In genomic region chr16:2702438-2702825, GRCh38 we compare ENCODE assay signal across 23 cellular contexts. TPM values are rescaled to one million over a fixed set of nuclear protein-coding genes. Genes with fewer than 3 reads are reported as not detected.
A peak's percentile ranks its signal among the peaks of the same experiment; 100 is the strongest.
DNase-seq lines count a peak whose midpoint lies in the region; ATAC-seq, FAIRE-seq and TF ChIP-seq lines count a peak whose summit lies in the region.
"Had no signal": no experiment of that assay in that cellular context is flagged by ENCODE, and none has a peak within 500 bp of the region (broad histone marks: within the 10 kb centered on the region; RNA-seq: fewer than 3 reads in every experiment).

No MANE protein-coding gene starts in this region.

- DNase-seq in right cardiac atrium (peak in 2 of 3 donors; percentile 13 to 28), left cardiac atrium (no peak), RWPE1 (ENCODE audit: low spot score) (no peak), kidney (peak; percentile 64), thyroid gland (no peak), HepG2 (ENCODE audit: low spot score) (no peak), dedifferentiated amniotic fluid mesenchymal stem cell (ENCODE audit: extremely low spot score) (no peak), Ammon's horn (ENCODE audit: low spot score) (no peak)
- DNase-seq: 8988T; ACHN; AML-193; Calu3; CD4-positive, alpha-beta memory T cell; COR-L47; DMS153; DND-41; GOT3; HFFc6 had no signal

- CTCF ChIA-PET in RWPE1 (lab: Yijun Ruan, JAX) = interaction anchor here (1.1 kb wide), 1 partner anchor 121 kb away, joined by 4 read pairs; no protein-coding TSS in a partner anchor
- CTCF ChIA-PET in HepG2 (lab: Yijun Ruan, JAX; ENCODE audit: low intra/inter-chr PET ratio, low total read pairs) = no interaction called here

- H3K36me3 ChIP-seq in kidney (ENCODE audit: control insufficient read depth in 1 of 2, insufficient read depth in 2 of 2, low read length in 2 of 2) (peaks cover 13 to 15% of the 10 kb centered on the region in 2 donors), thyroid gland (peaks cover 36 to 52% of the 10 kb centered on the region in 2 donors), HepG2 (replicated peaks in 1 of 2; ENCODE audit: control insufficient read depth in 1 of 2, insufficient read depth in 2 of 2, low read length in 2 of 2) (peaks cover 38 to 45% of the 10 kb centered on the region in 2 experiments; a peak in 4 of 5 replicates)

- no peak overlapping the region for H3K4me2 ChIP-seq in HepG2 (ENCODE audit: low read depth, low read length)
- H3K4me2 ChIP-seq: A549 had no signal

- no peak overlapping the region for H3K27ac ChIP-seq in right cardiac atrium (ENCODE audit: low read length)
- H3K27ac ChIP-seq in RWPE1 = 0 out of 2 replicates have a peak overlapping the region, but pooled peaks have one; percentile 2
- H3K27ac ChIP-seq in kidney (ENCODE audit: low read depth in 2 of 2, low read length in 2 of 2) = no peak overlapping the region
- peak overlapping the region in 2 of 3 donors; percentile 33 to 56 for H3K27ac ChIP-seq in thyroid gland
- H3K27ac ChIP-seq in HepG2 (ENCODE audit: extremely low read length, insufficient read depth, low read length) = no peak overlapping the region
- H3K27ac ChIP-seq: A549 had no signal

- TF ChIP-seq EP300 in HepG2 (IDR thresholded peaks at IDR 0.05; ENCODE audit: low read depth in 2 of 2, low read length in 2 of 2) (no peak), HepG2 (CRISPR knock-in tag; IDR thresholded peaks at IDR 0.05; ENCODE audit: borderline replicate concordance) (no peak)

- no peaks in the 10 kb centered on the region for H4K20me1 ChIP-seq in HepG2 (ENCODE audit: insufficient read depth, low read length)

- H3K79me2 ChIP-seq in HepG2 (ENCODE audit: insufficient read depth, low read length) = no peaks in the 10 kb centered on the region

- H3K4me3 ChIP-seq in right cardiac atrium (ENCODE audit: low read length) (no peak overlapping the region), kidney (ENCODE audit: low read length in 2 of 2) (no peak overlapping the region), thyroid gland (replicated peaks in 1 of 3) (no peak overlapping the region), HepG2 (replicated peaks in 1 of 3; ENCODE audit: insufficient read depth in 1 of 3, low read depth in 2 of 3, low read length in 3 of 3) (no peak overlapping the region)
- H3K4me3 ChIP-seq: A549, HAP-1 had no signal

- intact Hi-C loops in right cardiac atrium (cut with DNase I) = no loop called here
- intact Hi-C loops in left cardiac atrium (cut with DNase I) = no loop called here
- intact Hi-C loops in kidney (cut with DNase I) = no loop called here
- intact Hi-C loops in thyroid gland (cut with DNase I) = no loop called here
- intact Hi-C loops in HepG2 (cut with micrococcal nuclease; ENCODE audit: unreplicated experiment) = no loop called here

- no peak for TF ChIP-seq POLR2A in thyroid gland (IDR thresholded peaks at IDR 0.05)
- TF ChIP-seq POLR2A in HepG2 (IDR thresholded peaks at IDR 0.05; ENCODE audit: insufficient read depth in 1 of 2, low read depth in 2 of 2, low read length in 2 of 2) = no peak

- ATAC-seq in right cardiac atrium (no peak), left cardiac atrium (no peak), HepG2 (no peak)
- ATAC-seq: A549 had no signal

- H3K9me3 ChIP-seq in right cardiac atrium (ENCODE audit: control insufficient read depth, low read length) (no peaks in the 10 kb centered on the region), kidney (ENCODE audit: control insufficient read depth in 1 of 2, low read length in 2 of 2) (no peaks in the 10 kb centered on the region), thyroid gland (no peaks in the 10 kb centered on the region), HepG2 (ENCODE audit: low read length) (no peaks in the 10 kb centered on the region)
- H3K9me3 ChIP-seq: A549, HAP-1 had no signal

- no peak overlapping the region for H2AFZ ChIP-seq in HepG2 (ENCODE audit: low read length)

- H3K27me3 ChIP-seq in right cardiac atrium (ENCODE audit: control insufficient read depth, insufficient read depth) (no peaks in the 10 kb centered on the region), thyroid gland (no peaks in the 10 kb centered on the region), HepG2 (ENCODE audit: control insufficient read depth in 1 of 2, insufficient read depth in 2 of 2, low read length in 2 of 2) (no peaks in the 10 kb centered on the region)

- FAIRE-seq in kidney (lab: Jason Lieb, UNC) (no peak), HepG2 (lab: Jason Lieb, UNC) (no peak)
- FAIRE-seq: A549, G401.6, GM12892, H54 had no signal

- no peak for TF ChIP-seq CTCF in RWPE1 (conservative IDR thresholded peaks at IDR 0.05; ENCODE audit: low read depth)
- no peak for TF ChIP-seq CTCF in kidney (IDR thresholded peaks at IDR 0.05; ENCODE audit: borderline replicate concordance, extremely low read depth, insufficient read depth)
- no peak for TF ChIP-seq CTCF in thyroid gland (IDR thresholded peaks at IDR 0.05)
- no peak for TF ChIP-seq CTCF in HepG2 (CRISPR knock-in tag; IDR thresholded peaks at IDR 0.05)

- TF ChIP-seq RAD21 in HepG2 (CRISPR knock-in tag; IDR thresholded peaks at IDR 0.05) = no peak

- POLR2A ChIA-PET in RWPE1 (lab: Yijun Ruan, JAX; ENCODE audit: low non-redundant PET) (no interaction called here), HepG2 (lab: Yijun Ruan, JAX) (no interaction called here)

- no peak overlapping the region for H3K9ac ChIP-seq in kidney (ENCODE audit: low read length in 2 of 2)
- H3K9ac ChIP-seq in HepG2 (ENCODE audit: insufficient read depth, low read depth, low read length) = no peak overlapping the region

- no TSS peak for BruUV-seq in HepG2 (replicated peaks; lab: Mats Ljungman, UMichigan)

- in situ Hi-C loops in HepG2 (cut with HindIII; ENCODE audit: extremely low pct_ligation_motif_present, low pct_unique_long_range_greater_than_20kb) = no loop called here

- H3K4me1 ChIP-seq in right cardiac atrium (ENCODE audit: control insufficient read depth, insufficient read depth, low read length) (no peaks in the 10 kb centered on the region), kidney (ENCODE audit: control insufficient read depth in 1 of 2, insufficient read depth in 1 of 2, low read depth in 1 of 2, low read length in 2 of 2) (no peaks in the 10 kb centered on the region), thyroid gland (peaks cover 9 to 22% of the 10 kb centered on the region in 2 donors), HepG2 (ENCODE audit: insufficient read depth, low read length) (no peaks in the 10 kb centered on the region)
- H3K4me1 ChIP-seq: A549, HAP-1 had no signal

- WGBS in right cardiac atrium = 93% methylated on average over 13 of the region's 13 CpGs
- 93 to 96% methylated on average over 12 of the region's 13 CpGs for WGBS in thyroid gland, 2 donors
- WGBS in HepG2 (ENCODE audit: low lambda C conversion rate) = 98% methylated on average over 6 of the region's 13 CpGs

RNA-seq across cellular contexts. Expression of gene PRSS27, which starts 17.6 kb away (rescaled TPM):
- total RNA-seq in right cardiac atrium (under 1 TPM; 0.32 to 0.64 (median 0.37) TPM), left cardiac atrium (under 1 TPM; 0.44 to 0.65 TPM), kidney (2.1 TPM), thyroid gland (1 to 10 TPM in 3 of 4 donors, not detected in 1; 1.1 to 1.5 (median 1.1) TPM), HepG2 (2016; rRNA removed; fragmentation: Illumina TruSeq; extraction: Trizol) (0.20 TPM in 1 of 2 replicates, not detected in the other)
- polyA plus RNA-seq in right cardiac atrium (0.25 TPM), kidney (ENCODE audit: insufficient read depth, low read depth, low replicate concordance) (0.41 TPM), HepG2 (2011; rRNA removed) (0.73 and 1.2 TPM in 2 replicates)
- total RNA-seq in HepG2 (2016; cell fraction: cytosol; rRNA removed; fragmentation: Illumina TruSeq; extraction: Trizol; ENCODE audit: low read depth) = 0.30 TPM in 1 of 2 replicates, not detected in the other
- 0.35 TPM in 1 of 2 replicates, not detected in the other for total RNA-seq in HepG2 (2016; cell fraction: insoluble cytoplasmic fraction; rRNA removed; fragmentation: Illumina TruSeq; extraction: Trizol)
- 0.12 and 0.41 TPM in 2 replicates for total RNA-seq in HepG2 (2016; cell fraction: membrane; rRNA removed; fragmentation: Illumina TruSeq; extraction: Trizol)
- 0.19 and 0.34 TPM in 2 replicates for total RNA-seq in HepG2 (2016; cell fraction: nucleus; rRNA removed; fragmentation: Illumina TruSeq; extraction: Trizol)
- 0.59 and 1.3 TPM in 2 replicates for polyA plus RNA-seq in HepG2 (2011; cell fraction: cytosol; rRNA removed)
- 2.0 and 2.8 TPM in 2 replicates for polyA plus RNA-seq in HepG2 (2011; cell fraction: nucleus; rRNA removed)
- polyA plus RNA-seq in HepG2 (2012) = 0.43 and 1.1 TPM in 2 replicates
- polyA plus RNA-seq in HepG2 (2016; cell fraction: cytosol; fragmentation: Illumina TruSeq; extraction: Trizol; ENCODE audit: low read depth) = 0.08 and 0.16 TPM in 2 replicates
- not detected in 2 replicates for polyA plus RNA-seq in HepG2 (2016; cell fraction: insoluble cytoplasmic fraction; fragmentation: Illumina TruSeq; extraction: Trizol; ENCODE audit: low read depth)
- 0.21 TPM in 1 of 2 replicates, not detected in the other for polyA plus RNA-seq in HepG2 (2016; cell fraction: membrane; fragmentation: Illumina TruSeq; extraction: Trizol; ENCODE audit: low read depth)
- polyA plus RNA-seq in HepG2 (2016; cell fraction: nucleus; fragmentation: Illumina TruSeq; extraction: Trizol; ENCODE audit: insufficient read depth, low read depth) = 0.53 TPM in 1 of 2 replicates, not detected in the other
- 1.0 and 1.7 TPM in 2 replicates for polyA minus RNA-seq in HepG2 (2011; rRNA and poly(A)+ RNA removed; ENCODE audit: low replicate concordance)
- polyA minus RNA-seq in HepG2 (2011; cell fraction: cytosol; rRNA and poly(A)+ RNA removed) = not detected in 2 replicates
- 1.3 and 1.6 TPM in 2 replicates for polyA minus RNA-seq in HepG2 (2011; cell fraction: nucleus; rRNA and poly(A)+ RNA removed)
- polyA plus RNA-seq: CD4-positive, alpha-beta memory T cell had no signal

RNA-seq across cellular contexts. Expression of gene KCTD5, which starts 20.1 kb away (rescaled TPM):
- total RNA-seq in right cardiac atrium (10 to 100 TPM; 10.6 to 13.7 (median 12.0) TPM), left cardiac atrium (10 to 100 TPM; 11.6 to 15.2 TPM), kidney (19.9 TPM), thyroid gland (10 to 100 TPM in 3 of 4 donors, 1 to 10 TPM in 1; 8.6 to 23.3 (median 15.1) TPM), HepG2 (2016; rRNA removed; fragmentation: Illumina TruSeq; extraction: Trizol) (29.8 and 31.0 TPM in 2 replicates)
- polyA plus RNA-seq in right cardiac atrium (11.1 TPM), kidney (ENCODE audit: insufficient read depth, low read depth, low replicate concordance) (12.8 TPM), HepG2 (2011; rRNA removed) (25.4 and 30.1 TPM in 2 replicates)
- 5.0 and 5.1 TPM in 2 replicates for total RNA-seq in HepG2 (2016; cell fraction: cytosol; rRNA removed; fragmentation: Illumina TruSeq; extraction: Trizol; ENCODE audit: low read depth)
- 27.9 and 29.1 TPM in 2 replicates for total RNA-seq in HepG2 (2016; cell fraction: insoluble cytoplasmic fraction; rRNA removed; fragmentation: Illumina TruSeq; extraction: Trizol)
- 14.7 and 15.1 TPM in 2 replicates for total RNA-seq in HepG2 (2016; cell fraction: membrane; rRNA removed; fragmentation: Illumina TruSeq; extraction: Trizol)
- total RNA-seq in HepG2 (2016; cell fraction: nucleus; rRNA removed; fragmentation: Illumina TruSeq; extraction: Trizol) = 13.3 and 14.3 TPM in 2 replicates
- polyA plus RNA-seq in HepG2 (2011; cell fraction: cytosol; rRNA removed) = 33.9 and 64.2 TPM in 2 replicates
- polyA plus RNA-seq in HepG2 (2011; cell fraction: nucleus; rRNA removed) = 25.5 and 25.6 TPM in 2 replicates
- 16.3 and 19.0 TPM in 2 replicates for polyA plus RNA-seq in HepG2 (2012)
- 3.8 and 4.0 TPM in 2 replicates for polyA plus RNA-seq in HepG2 (2016; cell fraction: cytosol; fragmentation: Illumina TruSeq; extraction: Trizol; ENCODE audit: low read depth)
- polyA plus RNA-seq in HepG2 (2016; cell fraction: insoluble cytoplasmic fraction; fragmentation: Illumina TruSeq; extraction: Trizol; ENCODE audit: low read depth) = 32.7 and 37.0 TPM in 2 replicates
- polyA plus RNA-seq in HepG2 (2016; cell fraction: membrane; fragmentation: Illumina TruSeq; extraction: Trizol; ENCODE audit: low read depth) = 9.8 and 10.5 TPM in 2 replicates
- polyA plus RNA-seq in HepG2 (2016; cell fraction: nucleus; fragmentation: Illumina TruSeq; extraction: Trizol; ENCODE audit: insufficient read depth, low read depth) = 21.4 and 22.6 TPM in 2 replicates
- 23.0 and 26.3 TPM in 2 replicates for polyA minus RNA-seq in HepG2 (2011; rRNA and poly(A)+ RNA removed; ENCODE audit: low replicate concordance)
- 12.8 and 16.6 TPM in 2 replicates for polyA minus RNA-seq in HepG2 (2011; cell fraction: cytosol; rRNA and poly(A)+ RNA removed)
- 11.3 and 13.7 TPM in 2 replicates for polyA minus RNA-seq in HepG2 (2011; cell fraction: nucleus; rRNA and poly(A)+ RNA removed)

RNA-seq across cellular contexts. Expression of gene SRRM2, which starts 50.0 kb away (rescaled TPM):
- total RNA-seq in right cardiac atrium (100 to 1,000 TPM; 299 to 352 (median 320) TPM), left cardiac atrium (100 to 1,000 TPM; 266 to 321 TPM), kidney (621 TPM), thyroid gland (100 to 1,000 TPM; 262 to 378 (median 312) TPM), HepG2 (2016; rRNA removed; fragmentation: Illumina TruSeq; extraction: Trizol) (50.4 and 80.6 TPM in 2 replicates)
- polyA plus RNA-seq in right cardiac atrium (402 TPM), kidney (ENCODE audit: insufficient read depth, low read depth, low replicate concordance) (386 TPM), HepG2 (2011; rRNA removed) (112 and 125 TPM in 2 replicates)
- total RNA-seq in HepG2 (2016; cell fraction: cytosol; rRNA removed; fragmentation: Illumina TruSeq; extraction: Trizol; ENCODE audit: low read depth) = 41.5 and 43.0 TPM in 2 replicates
- 44.1 and 73.0 TPM in 2 replicates for total RNA-seq in HepG2 (2016; cell fraction: insoluble cytoplasmic fraction; rRNA removed; fragmentation: Illumina TruSeq; extraction: Trizol)
- total RNA-seq in HepG2 (2016; cell fraction: membrane; rRNA removed; fragmentation: Illumina TruSeq; extraction: Trizol) = 48.8 and 52.0 TPM in 2 replicates
- total RNA-seq in HepG2 (2016; cell fraction: nucleus; rRNA removed; fragmentation: Illumina TruSeq; extraction: Trizol) = 159 and 170 TPM in 2 replicates
- 40.5 and 54.4 TPM in 2 replicates for polyA plus RNA-seq in HepG2 (2011; cell fraction: cytosol; rRNA removed)
- polyA plus RNA-seq in HepG2 (2011; cell fraction: nucleus; rRNA removed) = 1,408 and 1,626 TPM in 2 replicates
- polyA plus RNA-seq in HepG2 (2012) = 364 and 397 TPM in 2 replicates
- polyA plus RNA-seq in HepG2 (2016; cell fraction: cytosol; fragmentation: Illumina TruSeq; extraction: Trizol; ENCODE audit: low read depth) = 15.2 and 19.4 TPM in 2 replicates
- 169 and 221 TPM in 2 replicates for polyA plus RNA-seq in HepG2 (2016; cell fraction: insoluble cytoplasmic fraction; fragmentation: Illumina TruSeq; extraction: Trizol; ENCODE audit: low read depth)
- 38.4 and 49.5 TPM in 2 replicates for polyA plus RNA-seq in HepG2 (2016; cell fraction: membrane; fragmentation: Illumina TruSeq; extraction: Trizol; ENCODE audit: low read depth)
- 998 and 1,215 TPM in 2 replicates for polyA plus RNA-seq in HepG2 (2016; cell fraction: nucleus; fragmentation: Illumina TruSeq; extraction: Trizol; ENCODE audit: insufficient read depth, low read depth)
- 125 and 143 TPM in 2 replicates for polyA minus RNA-seq in HepG2 (2011; rRNA and poly(A)+ RNA removed; ENCODE audit: low replicate concordance)
- polyA minus RNA-seq in HepG2 (2011; cell fraction: cytosol; rRNA and poly(A)+ RNA removed) = 88.7 and 111 TPM in 2 replicates
- polyA minus RNA-seq in HepG2 (2011; cell fraction: nucleus; rRNA and poly(A)+ RNA removed) = 176 and 198 TPM in 2 replicates

Comparison
In these comparisons a context has a peak if more than half of its experiments do, and no peak if none do; other contexts are left out.
1. DNase-seq: peak in right cardiac atrium (2 of 3) and kidney (single experiment); none in left cardiac atrium (single experiment), RWPE1 (single experiment), thyroid gland (0 of 2), HepG2 (single experiment), dedifferentiated amniotic fluid mesenchymal stem cell (single experiment) and Ammon's horn (single experiment).
2. H3K27ac ChIP-seq: peak in RWPE1 (single experiment) and thyroid gland (2 of 3); none in right cardiac atrium (single experiment), kidney (0 of 2) and HepG2 (single experiment).